In genomic region chr10:97729014-97729413, GRCh38 we compare ENCODE assay signal across 15 cellular contexts.
"Had no signal": no experiment of that assay in that cellular context is flagged by ENCODE, and none has a peak within 500 bp of the region (broad histone marks: within the 10 kb centered on the region; RNA-seq: fewer than 3 reads in every experiment).

No MANE protein-coding gene starts in this region.

- DNase-seq: hypothalamus; immature natural killer cell; left ventricle myocardium superior; lower lobe of right lung; naive thymus-derived CD8-positive, alpha-beta T cell; nephron progenitor cell; nucleus accumbens; sigmoid colon; stimulated activated CD4-positive, alpha-beta T cell treated with anti-CD3 and anti-CD28 coated beads, Interleukin-2, amount 100 ng/mL, for 24 hours; stimulated activated CD4-positive, alpha-beta T cell treated with anti-CD3 and anti-CD28 coated beads, Interleukin-4, amount 100 ng/mL, for 24 hours; stimulated activated naive CD4-positive, alpha-beta T cell treated with Interleukin-2 at 50 U/mL for 16 hours; stomach; thyroid gland; trophoblast cell had no signal

- ATAC-seq: left ventricle myocardium superior; lower lobe of right lung; naive thymus-derived CD8-positive, alpha-beta T cell; stimulated activated effector memory CD8-positive, alpha-beta T cell treated with anti-CD3 and anti-CD28 coated beads, Interleukin-12 subunit alpha, Interleukin-12 subunit beta, amount 100 ng/mL, for 72 hours had no signal
